In the genomic region with DNA sequence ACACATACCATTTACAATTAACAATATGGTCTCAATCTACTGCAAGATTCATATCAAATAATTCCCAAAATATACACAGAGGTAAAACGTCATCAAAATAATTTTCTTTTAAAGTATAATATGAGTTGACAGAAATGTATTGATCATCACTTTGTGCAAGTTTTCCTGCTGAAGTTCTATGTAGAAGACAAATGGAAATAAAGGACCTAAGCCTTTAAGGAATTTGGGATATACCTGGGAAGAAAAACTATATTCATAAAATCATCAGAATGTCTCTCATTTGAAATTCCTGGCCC, we compare ENCODE assay signal across 12 cellular contexts.
"Had no signal": no experiment of that assay in that cellular context is flagged by ENCODE, and none has a peak within 500 bp of the region (broad histone marks: within the 10 kb centered on the region; RNA-seq: fewer than 3 reads in every experiment).

No MANE protein-coding gene starts in this region.

- DNase-seq: activated CD8-positive, alpha-beta memory T cell treated with anti-CD3 and anti-CD28 coated beads, Interleukin-2, amount 50 U/mL, for 4 hours; activated T-cell treated with anti-CD3 and anti-CD28 coated beads, Interleukin-2, amount 50 U/mL, for 4 hours; gastrocnemius medialis; left lung; occipital lobe; stimulated activated CD4-positive, alpha-beta T cell treated with anti-CD3 and anti-CD28 coated beads, Interleukin-12 subunit alpha, Interleukin-12 subunit beta, amount 100 ng/mL, for 4 hours; stimulated activated CD8-positive, alpha-beta memory T cell treated with anti-CD3 and anti-CD28 coated beads, Interleukin-4, amount 100 ng/mL, for 48 hours; tibial artery had no signal

- H3K4me1 ChIP-seq: gastrocnemius medialis, left lung had no signal

- H3K27ac Mint-ChIP-seq: activated naive CD4-positive, alpha-beta T cell treated with anti-CD3 and anti-CD28 coated beads for 36 hours had no signal

- H3K9me3 ChIP-seq: gastrocnemius medialis, heart right ventricle, left lung, tibial artery had no signal

- H3K27me3 ChIP-seq: brain microvascular endothelial cell, gastrocnemius medialis, heart right ventricle, left lung, tibial artery had no signal

- H3K4me3 ChIP-seq: coronary artery, gastrocnemius medialis, heart right ventricle, left lung, tibial artery had no signal

- H3K9me3 Mint-ChIP-seq: activated naive CD4-positive, alpha-beta T cell treated with anti-CD3 and anti-CD28 coated beads for 36 hours; activated T-cell treated with anti-CD3 and anti-CD28 coated beads, Interleukin-2, amount 50 U/mL, for 4 hours had no signal

- H3K27ac ChIP-seq: brain microvascular endothelial cell, coronary artery, gastrocnemius medialis, heart right ventricle, left lung, tibial artery had no signal

- H3K4me3 Mint-ChIP-seq: activated naive CD4-positive, alpha-beta T cell treated with anti-CD3 and anti-CD28 coated beads for 36 hours; activated T-cell treated with anti-CD3 and anti-CD28 coated beads, Interleukin-2, amount 50 U/mL, for 4 hours had no signal

- H3K36me3 ChIP-seq: brain microvascular endothelial cell, gastrocnemius medialis, heart right ventricle, left lung, tibial artery had no signal
